Comparison of ENCODE assay signal across 1 cellular context in genomic region chr2:69046221-69046662, GRCh38.
TF ChIP-seq lines count a peak whose summit lies in the region.

No MANE protein-coding gene starts in this region.

TF ChIP-seq in HepG2, 621 proteins besides CTCF, POLR2A, EP300 and RAD21 (continued from another document and continues in another):
- TF ChIP-seq HNF1A (IDR thresholded peaks at IDR 0.05; ENCODE audit: low read depth) = no peak
- TF ChIP-seq HNF1A (CRISPR knock-in tag; IDR thresholded peaks at IDR 0.05; ENCODE audit: borderline replicate concordance) = no peak
- no peak for TF ChIP-seq ATF7 (IDR thresholded peaks at IDR 0.05)
- no peak for TF ChIP-seq ATF7 (CRISPR knock-in tag; IDR thresholded peaks at IDR 0.05)
- no peak for TF ChIP-seq ZBTB26 (CRISPR knock-in tag; IDR thresholded peaks at IDR 0.05; ENCODE audit: borderline replicate concordance)
- no peak for TF ChIP-seq SMAD3 (CRISPR knock-in tag; IDR thresholded peaks at IDR 0.05)
- TF ChIP-seq ZNF790 (CRISPR knock-in tag; IDR thresholded peaks at IDR 0.05; ENCODE audit: borderline replicate concordance) = no peak
- TF ChIP-seq ZNF839 (CRISPR knock-in tag; IDR thresholded peaks at IDR 0.05; ENCODE audit: borderline replicate concordance) = no peak
- no peak for TF ChIP-seq ZNF253 (CRISPR knock-in tag; IDR thresholded peaks at IDR 0.05; ENCODE audit: borderline replicate concordance)
- no peak for TF ChIP-seq SNAPC2 (CRISPR knock-in tag; IDR thresholded peaks at IDR 0.05)
- TF ChIP-seq SP2 (CRISPR knock-in tag; IDR thresholded peaks at IDR 0.05) = no peak
- TF ChIP-seq TFE3 (CRISPR knock-in tag; IDR thresholded peaks at IDR 0.05) = no peak
- TF ChIP-seq BCL6 (CRISPR knock-in tag; IDR thresholded peaks at IDR 0.05) = 0 out of 2 replicates have a peak, but pooled peaks have one; percentile 33
- no peak for TF ChIP-seq KDM3A (CRISPR knock-in tag; IDR thresholded peaks at IDR 0.05; ENCODE audit: low read depth)
- TF ChIP-seq SMARCC2 (IDR thresholded peaks at IDR 0.05) = no peak
- peak; percentile 70; the same call in 1 of the 2 replicates for TF ChIP-seq HOMEZ (CRISPR knock-in tag; IDR thresholded peaks at IDR 0.05; ENCODE audit: low read depth)
- TF ChIP-seq SNAPC5 (CRISPR knock-in tag; IDR thresholded peaks at IDR 0.05; ENCODE audit: borderline replicate concordance) = no peak
- no peak for TF ChIP-seq MTA1 (CRISPR knock-in tag; IDR thresholded peaks at IDR 0.05; ENCODE audit: borderline replicate concordance)
- TF ChIP-seq NFAT5 (CRISPR knock-in tag; IDR thresholded peaks at IDR 0.05) = no peak
- TF ChIP-seq ZSCAN20 (CRISPR knock-in tag; IDR thresholded peaks at IDR 0.05; ENCODE audit: borderline replicate concordance) = no peak
- TF ChIP-seq RFXAP (CRISPR knock-in tag; IDR thresholded peaks at IDR 0.05; ENCODE audit: borderline replicate concordance) = no peak
- TF ChIP-seq ZNF234 (CRISPR knock-in tag; conservative IDR thresholded peaks at IDR 0.05) = no peak
- TF ChIP-seq GATAD2A (CRISPR knock-in tag; IDR thresholded peaks at IDR 0.05) = peak; percentile 67
- TF ChIP-seq CAMTA2 (CRISPR knock-in tag; IDR thresholded peaks at IDR 0.05; ENCODE audit: borderline replicate concordance) = no peak
- TF ChIP-seq ZNF337 (CRISPR knock-in tag; IDR thresholded peaks at IDR 0.05; ENCODE audit: borderline replicate concordance, low read depth) = no peak
- no peak for TF ChIP-seq ZNF280D (CRISPR knock-in tag; IDR thresholded peaks at IDR 0.05)
- TF ChIP-seq FOSL2 (CRISPR knock-in tag; IDR thresholded peaks at IDR 0.05) = peak; percentile 85
- TF ChIP-seq NAIF1 (CRISPR knock-in tag; IDR thresholded peaks at IDR 0.05; ENCODE audit: borderline replicate concordance) = no peak
- no peak for TF ChIP-seq ZFP36L2 (CRISPR knock-in tag; IDR thresholded peaks at IDR 0.05)
- no peak for TF ChIP-seq TFDP1 (CRISPR knock-in tag; IDR thresholded peaks at IDR 0.05; ENCODE audit: borderline replicate concordance)
- peak; percentile 12; the same call in 1 of the 2 replicates for TF ChIP-seq GATAD1 (CRISPR knock-in tag; IDR thresholded peaks at IDR 0.05)
- peak; percentile 73; the same call in 1 of the 2 replicates for TF ChIP-seq HMG20A (CRISPR knock-in tag; IDR thresholded peaks at IDR 0.05; ENCODE audit: borderline replicate concordance)
- TF ChIP-seq ZGPAT (CRISPR knock-in tag; IDR thresholded peaks at IDR 0.05) = peak; percentile 69
- no peak for TF ChIP-seq GLI4 (CRISPR knock-in tag; IDR thresholded peaks at IDR 0.05; ENCODE audit: borderline replicate concordance)
- TF ChIP-seq SAP130 (CRISPR knock-in tag; IDR thresholded peaks at IDR 0.05; ENCODE audit: low read depth) = peak; percentile 61; the same call in 1 of the 2 replicates
- TF ChIP-seq ZBTB44 (CRISPR knock-in tag; IDR thresholded peaks at IDR 0.05) = no peak
- TF ChIP-seq FIP1L1 (IDR thresholded peaks at IDR 0.05; ENCODE audit: borderline replicate concordance, insufficient read depth, low read depth, low read length) = no peak
- no peak for TF ChIP-seq FOXA1 (IDR thresholded peaks at IDR 0.05)
- peak; percentile 48 for TF ChIP-seq FOXA1 (CRISPR knock-in tag; IDR thresholded peaks at IDR 0.05)
- no peak for TF ChIP-seq EHMT2 (IDR thresholded peaks at IDR 0.05; ENCODE audit: borderline replicate concordance, low read depth, low read length)
